In genomic region chr11:726278-726915, GRCh38 we compare ENCODE assay signal across 6 cellular contexts. TPM values are rescaled to one million over a fixed set of nuclear protein-coding genes. Genes with fewer than 3 reads are reported as not detected.
A peak's percentile ranks its signal among the peaks of the same experiment; 100 is the strongest.
DNase-seq lines count a peak whose midpoint lies in the region; ATAC-seq, FAIRE-seq and TF ChIP-seq lines count a peak whose summit lies in the region.

No MANE protein-coding gene starts in this region.

- H3K27ac Mint-ChIP-seq in astrocyte (ENCODE audit: unreplicated experiment): peak overlapping the region; percentile 58
- no peak overlapping the region for H3K27ac Mint-ChIP-seq in nephron progenitor cell

- H3K27me3 Mint-ChIP-seq in astrocyte (ENCODE audit: low read depth, unreplicated experiment) (peaks cover 4% of the 10 kb centered on the region), nephron progenitor cell (ENCODE audit: low read depth, poor library complexity) (peaks cover 67% of the 10 kb centered on the region)

- H3K9ac ChIP-seq in astrocyte (ENCODE audit: low read length): no peak overlapping the region

- H3K4me1 Mint-ChIP-seq in astrocyte (ENCODE audit: low read depth, unreplicated experiment) (no peaks in the 10 kb centered on the region), nephron progenitor cell (peaks cover 9% of the 10 kb centered on the region)

- H3K36me3 ChIP-seq in astrocyte (ENCODE audit: insufficient read depth, low read length) (no peaks in the 10 kb centered on the region), MG63 (no peaks in the 10 kb centered on the region)

- TF ChIP-seq CTCF in astrocyte (IDR thresholded peaks at IDR 0.05; ENCODE audit: insufficient read depth, low read depth, low read length): no peak
- no peak for TF ChIP-seq CTCF in nephron progenitor cell (IDR thresholded peaks at IDR 0.05)

- no peak overlapping the region for H2AFZ ChIP-seq in astrocyte (ENCODE audit: low read depth, low read length)

- peaks cover 38% of the 10 kb centered on the region for H4K20me1 ChIP-seq in astrocyte (ENCODE audit: insufficient read depth, low read length)

- DNase-seq in COR-L47 (lab: John Stamatoyannopoulos, UW) (peak; percentile 79), NCI-H510A (lab: John Stamatoyannopoulos, UW) (peak; percentile 80), astrocyte (ENCODE audit: low read depth) (peak; percentile 53), nephron progenitor cell (peak; percentile 65), MG63 (no peak)

- FAIRE-seq in astrocyte (lab: Jason Lieb, UNC): no peak

- no peak for ATAC-seq in HG03039 (IDR thresholded peaks at IDR 0.05; ENCODE audit: unreplicated experiment)

- H3K4me3 ChIP-seq in astrocyte (ENCODE audit: insufficient read depth, low read depth, low read length) (no peak overlapping the region), MG63 (no peak overlapping the region)

- H3K9me3 ChIP-seq in astrocyte (ENCODE audit: insufficient read depth, low read depth, low read length): no peaks in the 10 kb centered on the region
- H3K9me3 ChIP-seq in MG63: no peaks in the 10 kb centered on the region

- H3K27me3 ChIP-seq in astrocyte (ENCODE audit: insufficient read depth, low read length) (peaks cover 3% of the 10 kb centered on the region), MG63 (no peaks in the 10 kb centered on the region)

- H3K9me3 Mint-ChIP-seq in astrocyte (ENCODE audit: unreplicated experiment): no peaks in the 10 kb centered on the region
- no peaks in the 10 kb centered on the region for H3K9me3 Mint-ChIP-seq in nephron progenitor cell

- H3K79me2 ChIP-seq in astrocyte (ENCODE audit: insufficient read depth, low read length): no peaks in the 10 kb centered on the region

- peak overlapping the region; percentile 69 for H3K4me2 ChIP-seq in astrocyte (ENCODE audit: low read length)

- H3K36me3 Mint-ChIP-seq in astrocyte (ENCODE audit: low read depth, unreplicated experiment) (peaks cover 5% of the 10 kb centered on the region), nephron progenitor cell (ENCODE audit: low read depth) (no peaks in the 10 kb centered on the region)

- H3K4me1 ChIP-seq in astrocyte (ENCODE audit: insufficient read depth, low read length): peaks cover 26% of the 10 kb centered on the region

- no peak overlapping the region for H3K27ac ChIP-seq in astrocyte (ENCODE audit: low read depth, low read length)

- H3K4me3 Mint-ChIP-seq in astrocyte (ENCODE audit: unreplicated experiment): no peak overlapping the region
- peak overlapping the region; percentile 50 for H3K4me3 Mint-ChIP-seq in nephron progenitor cell

RNA-seq across cellular contexts. Expression of gene EPS8L2, which starts 20.4 kb away (rescaled TPM):
- 103 and 129 TPM in 2 replicates for total RNA-seq in astrocyte
- 10.7 and 23.4 TPM in 2 replicates for total RNA-seq in MG63 (2014; rRNA removed; shearing (Covaris generic); ENCODE audit: low replicate concordance)

RNA-seq across cellular contexts. Expression of gene TALDO1, which starts 20.9 kb away (rescaled TPM):
- total RNA-seq in astrocyte: 150 and 155 TPM in 2 replicates
- 200 and 209 TPM in 2 replicates for total RNA-seq in MG63 (2014; rRNA removed; shearing (Covaris generic); ENCODE audit: low replicate concordance)

RNA-seq across cellular contexts. Expression of gene TMEM80, which starts 30.8 kb away (rescaled TPM):
- 16.1 and 18.4 TPM in 2 replicates for total RNA-seq in astrocyte
- total RNA-seq in MG63 (2014; rRNA removed; shearing (Covaris generic); ENCODE audit: low replicate concordance): 32.4 and 98.7 TPM in 2 replicates

RNA-seq across cellular contexts. Expression of gene DEAF1, which starts 31.4 kb away (rescaled TPM):
- 44.1 and 48.9 TPM in 2 replicates for total RNA-seq in astrocyte
- 14.8 and 34.6 TPM in 2 replicates for total RNA-seq in MG63 (2014; rRNA removed; shearing (Covaris generic); ENCODE audit: low replicate concordance)

RNA-seq across cellular contexts. Expression of gene GATD1, which starts 50.9 kb away (rescaled TPM):
- total RNA-seq in astrocyte: 51.9 and 60.0 TPM in 2 replicates
- total RNA-seq in MG63 (2014; rRNA removed; shearing (Covaris generic); ENCODE audit: low replicate concordance): 46.1 and 80.1 TPM in 2 replicates
